1 cellular context compared by ENCODE assay signal in genomic region chr16:50040028-50040427, GRCh38.
TF ChIP-seq lines count a peak whose summit lies in the region.

No MANE protein-coding gene starts in this region.

TF ChIP-seq in HepG2, 621 proteins besides CTCF, POLR2A, EP300 and RAD21 (continued from another document):
- TF ChIP-seq UBTF (CRISPR knock-in tag; IDR thresholded peaks at IDR 0.05) (peak; percentile 51; the same call in 1 of the 2 replicates), ARID4A (CRISPR knock-in tag; IDR thresholded peaks at IDR 0.05; ENCODE audit: borderline replicate concordance) (peak; percentile 20; the same call in 1 of the 2 replicates), ATAD3A (CRISPR knock-in tag; IDR thresholded peaks at IDR 0.05) (no peak)
TF ChIP-seq in HepG2: peak in this region for 22.
